ENCODE assay signal across 18 cellular contexts in the genomic region with DNA sequence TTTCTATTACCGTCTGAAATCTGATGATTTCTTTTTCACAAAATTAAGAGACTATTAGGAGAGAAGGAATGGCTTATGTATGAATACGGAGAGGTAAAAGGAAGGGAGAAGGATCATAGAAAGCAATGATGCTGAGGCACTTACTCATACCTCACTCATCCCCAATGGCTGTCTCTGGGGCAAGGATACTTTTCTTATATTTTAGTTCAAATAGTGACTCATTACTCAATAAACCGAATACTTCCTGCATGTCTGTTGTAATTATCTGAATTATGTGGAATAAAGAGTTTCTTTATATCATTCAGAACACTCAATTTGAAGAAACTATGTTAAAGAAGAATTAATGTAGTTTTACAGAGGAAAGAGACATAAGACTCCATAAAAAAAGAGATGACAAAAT.
DNase-seq lines count a peak whose midpoint lies in the region; ATAC-seq and TF ChIP-seq lines count a peak whose summit lies in the region.
"Had no signal": no experiment of that assay in that cellular context is flagged by ENCODE, and none has a peak within 500 bp of the region (broad histone marks: within the 10 kb centered on the region; RNA-seq: fewer than 3 reads in every experiment).

No MANE protein-coding gene starts in this region.

- H4K20me1 ChIP-seq in mammary epithelial cell (ENCODE audit: insufficient read depth, low read length) = no peaks in the 10 kb centered on the region

- BruUV-seq in mammary epithelial cell (replicated peaks; lab: Mats Ljungman, UMichigan) = no TSS peak

- no peaks in the 10 kb centered on the region for H3K27me3 ChIP-seq in mammary epithelial cell (ENCODE audit: insufficient read depth, low read length)
- no peaks in the 10 kb centered on the region for H3K27me3 ChIP-seq in lower lobe of right lung (ENCODE audit: low read depth)
- H3K27me3 ChIP-seq: neural progenitor cell had no signal

- dilution Hi-C loops in mammary epithelial cell (cut with HindIII; ENCODE audit: low sequenced_read_pairs) = no loop called here

- CTCF ChIA-PET in mammary epithelial cell (lab: Charles Lee; ENCODE audit: low non-redundant PET) = no interaction called here

- peak; percentile 5 for DNase-seq in AG08395 (ENCODE audit: low spot score)
- DNase-seq in HS-5 (ENCODE audit: low read depth) = peak; percentile 63
- peak; percentile 62 for DNase-seq in mammary epithelial cell
- peak; percentile 76 for DNase-seq in kidney tubule cell (ENCODE audit: low spot score)
- DNase-seq in retina = no peak
- DNase-seq in C1 segment of cervical spinal cord (lab: John Stamatoyannopoulos, UW) = no peak
- DNase-seq in lower lobe of right lung = no peak
- DNase-seq: activated CD4-positive, alpha-beta T cell treated with anti-CD3 and anti-CD28 coated beads for 36 hours; activated naive CD8-positive, alpha-beta T cell treated with anti-CD3 and anti-CD28 coated beads, Interleukin-2, amount 10 ng/mL, durations not matched to agents 7 days and 5 days; left ventricle myocardium inferior; NCI-H1694; NCI-H446; NK-92 treated with Interleukin-12 subunit alpha and Interleukin-12 subunit beta, amount 100 ng/mL, for 24 hours; stimulated activated CD4-positive, alpha-beta T cell treated with anti-CD3 and anti-CD28 coated beads, Interleukin-12 subunit alpha, Interleukin-12 subunit beta, amount 100 ng/mL, for 4 hours; substantia nigra had no signal

- no peaks in the 10 kb centered on the region for H3K79me2 ChIP-seq in mammary epithelial cell (ENCODE audit: insufficient read depth, low read length)

- TF ChIP-seq CTCF in mammary epithelial cell (conservative IDR thresholded peaks at IDR 0.05 in 1 of 2, IDR thresholded peaks at IDR 0.05 in 1 of 2; ENCODE audit: extremely low read depth in 1 of 2, insufficient read depth in 1 of 2, low read depth in 1 of 2, low read length in 2 of 2) (no peak), lower lobe of right lung (IDR thresholded peaks at IDR 0.05) (no peak)

- WGBS in mammary epithelial cell (ENCODE audit: low coverage, missing lambda C conversion rate) = 61% methylated on average over 3 of the region's 3 CpGs

- ATAC-seq in HG03135 (IDR thresholded peaks at IDR 0.05; ENCODE audit: unreplicated experiment) = no peak
- no peak for ATAC-seq in lower lobe of right lung
- ATAC-seq: activated CD4-positive, alpha-beta T cell treated with anti-CD3 and anti-CD28 coated beads for 36 hours had no signal

- H3K4me3 ChIP-seq in mammary epithelial cell (replicated peaks in 1 of 3; ENCODE audit: insufficient read depth in 1 of 3, low read depth in 2 of 3, low read length in 3 of 3) (no peak overlapping the region), lower lobe of right lung (no peak overlapping the region)
- H3K4me3 ChIP-seq: left ventricle myocardium inferior, neural progenitor cell had no signal

- H3K36me3 ChIP-seq in mammary epithelial cell (ENCODE audit: insufficient read depth, low read length) (no peaks in the 10 kb centered on the region), lower lobe of right lung (no peaks in the 10 kb centered on the region)
- H3K36me3 ChIP-seq: left ventricle myocardium inferior, neural progenitor cell had no signal

- no peak overlapping the region for H3K27ac ChIP-seq in mammary epithelial cell (ENCODE audit: insufficient read depth, low read depth, low read length)
- H3K27ac ChIP-seq in lower lobe of right lung = no peak overlapping the region
- H3K27ac ChIP-seq: left ventricle myocardium inferior, neural progenitor cell, RWPE1 had no signal

- in situ Hi-C loops in mammary epithelial cell (cut with MboI; ENCODE audit: low sequenced_read_pairs in 2 of 2) = no loop called here

- H3K4me1 ChIP-seq in mammary epithelial cell (ENCODE audit: insufficient read depth, low read length) (no peaks in the 10 kb centered on the region), lower lobe of right lung (no peaks in the 10 kb centered on the region)
- H3K4me1 ChIP-seq: left ventricle myocardium inferior, neural progenitor cell had no signal

- intact Hi-C loops in mammary epithelial cell (cut with micrococcal nuclease) = no loop called here
- intact Hi-C loops in lower lobe of right lung (cut with DNase I) = no loop called here

- H3K9me3 ChIP-seq in mammary epithelial cell (replicated peaks; ENCODE audit: insufficient read depth, low read length) (no peaks in the 10 kb centered on the region), lower lobe of right lung (no peaks in the 10 kb centered on the region)
- H3K9me3 ChIP-seq: left ventricle myocardium inferior had no signal

- no peak overlapping the region for H2AFZ ChIP-seq in mammary epithelial cell (ENCODE audit: low read depth, low read length)
- H2AFZ ChIP-seq: neural progenitor cell had no signal

- H3K9ac ChIP-seq in mammary epithelial cell (ENCODE audit: insufficient read depth, low read length) = no peak overlapping the region
- H3K9ac ChIP-seq: neural progenitor cell had no signal

- no peak overlapping the region for H3K4me2 ChIP-seq in mammary epithelial cell (ENCODE audit: insufficient read depth, low read depth, low read length)
- H3K4me2 ChIP-seq: neural progenitor cell had no signal

Comparison
In these comparisons a context has a peak if more than half of its experiments do, and no peak if none do; other contexts are left out.
1. DNase-seq: peak in AG08395 (single experiment), HS-5 (single experiment), mammary epithelial cell (single experiment) and kidney tubule cell (single experiment); none in retina (single experiment), C1 segment of cervical spinal cord (0 of 14) and lower lobe of right lung (single experiment).